Comparison of ENCODE assay signal across 8 cellular contexts in genomic region chr5:141040093-141040762, GRCh38. TPM values are rescaled to one million over a fixed set of nuclear protein-coding genes. Genes with fewer than 3 reads are reported as not detected.
DNase-seq lines count a peak whose midpoint lies in the region; ATAC-seq and TF ChIP-seq lines count a peak whose summit lies in the region.

No MANE protein-coding gene starts in this region.

- H3F3A ChIP-seq in GM23338 (replicated peaks; ENCODE audit: low read depth), result no peaks in the 10 kb centered on the region

- ATAC-seq in GM23338 (peak; percentile 90), GM19351 (IDR thresholded peaks at IDR 0.05; ENCODE audit: unreplicated experiment) (no peak), mucosa of descending colon (no peak)

- H2BK15ac ChIP-seq in mesenchymal stem cell (ENCODE audit: low read depth, poor library complexity, severe bottlenecking), result no peak overlapping the region

- no peaks in the 10 kb centered on the region for H3K9me3 Mint-ChIP-seq in GM23338

- no peak overlapping the region for H3K23ac ChIP-seq in mesenchymal stem cell (ENCODE audit: low read length in 2 of 2)

- no peak overlapping the region for H3K18ac ChIP-seq in mesenchymal stem cell (ENCODE audit: low read depth in 1 of 2, low read length in 2 of 2)

- H3K9me3 ChIP-seq in mesenchymal stem cell (ENCODE audit: control insufficient read depth, low read length) (peaks cover 2% of the 10 kb centered on the region), mucosa of descending colon (peaks cover 8% of the 10 kb centered on the region)

- peak overlapping the region; percentile 77 for H3K9ac ChIP-seq in mesenchymal stem cell (ENCODE audit: low read length)

- no peaks in the 10 kb centered on the region for H3K79me1 ChIP-seq in mesenchymal stem cell (replicated peaks; ENCODE audit: low read length, poor library complexity, severe bottlenecking)

- H3K4me3 Mint-ChIP-seq in GM23338, result no peak overlapping the region

- no peak overlapping the region for H3K27ac Mint-ChIP-seq in GM23338

- WGBS in mesenchymal stem cell, result 1% methylated on average over 23 of the region's 24 CpGs

- H3K4me3 ChIP-seq in GM23338 (peak overlapping the region; percentile 63), mesenchymal stem cell (ENCODE audit: insufficient read depth in 1 of 2, low read depth in 1 of 2, low read length in 2 of 2) (peak overlapping the region in 1 of 2 experiments; percentile 70), mucosa of descending colon (no peak overlapping the region)

- H3K4ac ChIP-seq in mesenchymal stem cell (ENCODE audit: low read depth in 1 of 2, low read length in 2 of 2), result no peak overlapping the region

- H2AFZ ChIP-seq in GM23338 (peak overlapping the region; percentile 1; the same call in 1 of the 2 replicates), mesenchymal stem cell (ENCODE audit: low read depth, low read length) (no peak overlapping the region)

- no peak overlapping the region for H2BK5ac ChIP-seq in mesenchymal stem cell (ENCODE audit: low read depth, low read length, poor library complexity, severe bottlenecking)

- H2AK5ac ChIP-seq in mesenchymal stem cell (ENCODE audit: low read length, severe bottlenecking), result no peak overlapping the region

- peak overlapping the region; percentile 39 for H4K91ac ChIP-seq in mesenchymal stem cell (ENCODE audit: low read length)

- H3K4me1 ChIP-seq in GM23338 (ENCODE audit: insufficient read depth), result peaks cover 25% of the 10 kb centered on the region
- H3K4me1 ChIP-seq in mesenchymal stem cell (ENCODE audit: control insufficient read depth, insufficient read depth, low read depth, low read length), result peaks cover 2% of the 10 kb centered on the region
- H3K4me1 ChIP-seq in mucosa of descending colon (ENCODE audit: low read depth), result no peaks in the 10 kb centered on the region

- DNase-seq in GM23338 (ENCODE audit: low spot score) (peak; percentile 92), NCI-H226 (peak; percentile 53), mesenchymal stem cell (peak; percentile 80), NK-92 (lab: John Stamatoyannopoulos, UW; ENCODE audit: unreplicated experiment) (no peak), mucosa of descending colon (no peak)
- DNase-seq in activated CD4-positive, alpha-beta T cell treated with anti-CD3 and anti-CD28 coated beads for 4 hours, result no peak

- H3K27ac ChIP-seq in GM23338 (ENCODE audit: low read depth), result peak overlapping the region; percentile 87
- H3K27ac ChIP-seq in cingulate gyrus (ENCODE audit: low read depth, low read length), result peak overlapping the region; percentile 98
- no peak overlapping the region for H3K27ac ChIP-seq in mesenchymal stem cell (ENCODE audit: low read length, poor library complexity, severe bottlenecking)

- no peaks in the 10 kb centered on the region for H4K20me1 ChIP-seq in GM23338 (replicated peaks; ENCODE audit: insufficient read depth)

- H2BK120ac ChIP-seq in mesenchymal stem cell (ENCODE audit: low read depth, low read length), result no peak overlapping the region

- no peak overlapping the region for H4K8ac ChIP-seq in mesenchymal stem cell (ENCODE audit: low read length)

- no peaks in the 10 kb centered on the region for H3K27me3 ChIP-seq in GM23338 (ENCODE audit: insufficient read depth)
- H3K27me3 ChIP-seq in mesenchymal stem cell (ENCODE audit: control insufficient read depth in 1 of 2, insufficient read depth in 1 of 2, low read length in 2 of 2), result no peaks in the 10 kb centered on the region

- H3K9me2 ChIP-seq in GM23338 (ENCODE audit: insufficient read depth), result no peaks in the 10 kb centered on the region

- peak overlapping the region; percentile 80 for H3K4me2 ChIP-seq in GM23338
- H3K4me2 ChIP-seq in mesenchymal stem cell (ENCODE audit: low read length, poor library complexity, severe bottlenecking), result peak overlapping the region; percentile 80

- H3K14ac ChIP-seq in mesenchymal stem cell (ENCODE audit: low read length in 2 of 2), result no peak overlapping the region

- no peak overlapping the region for H2BK12ac ChIP-seq in mesenchymal stem cell (ENCODE audit: low read length in 2 of 2)

- H3K36me3 ChIP-seq in GM23338 (ENCODE audit: insufficient read depth) (no peaks in the 10 kb centered on the region), mesenchymal stem cell (ENCODE audit: control insufficient read depth in 1 of 2, insufficient read depth in 2 of 2, low read depth in 1 of 2, low read length in 2 of 2) (no peaks in the 10 kb centered on the region), mucosa of descending colon (ENCODE audit: low read depth) (no peaks in the 10 kb centered on the region)

- intact Hi-C loops in mucosa of descending colon (cut with DNase I, micrococcal nuclease), result no loop called here

- H3K4me1 Mint-ChIP-seq in GM23338, result peaks cover 18% of the 10 kb centered on the region

- H3K27me3 Mint-ChIP-seq in GM23338 (ENCODE audit: insufficient read depth, low read depth, poor library complexity), result no peaks in the 10 kb centered on the region

- no peaks in the 10 kb centered on the region for H3K36me3 Mint-ChIP-seq in GM23338 (ENCODE audit: low read depth)

- TF ChIP-seq CTCF in GM23338 (conservative IDR thresholded peaks at IDR 0.05; ENCODE audit: low read depth in 2 of 2) (peak; percentile 81 to 89), mucosa of descending colon (IDR thresholded peaks at IDR 0.05) (no peak)

- no peaks in the 10 kb centered on the region for H3K79me2 ChIP-seq in GM23338 (replicated peaks; ENCODE audit: insufficient read depth)

TF ChIP-seq in GM23338, 12 proteins besides CTCF, POLR2A, EP300 and RAD21:
- TF ChIP-seq REST (IDR thresholded peaks at IDR 0.05; ENCODE audit: unreplicated experiment), result peak; percentile 16
- TF ChIP-seq EZH2phosphoT487 (IDR thresholded peaks at IDR 0.05; ENCODE audit: unreplicated experiment), result no peak
- TF ChIP-seq POLR2AphosphoS5 (IDR thresholded peaks at IDR 0.05; ENCODE audit: low read depth), result peak; percentile 27

RNA-seq across cellular contexts. Expression of gene PCDHB1, which starts 10.9 kb away (rescaled TPM):
- total RNA-seq in GM23338 (2014; rRNA removed; shearing (Covaris generic)), result 0.03 and 0.08 TPM in 2 replicates
- polyA plus RNA-seq in GM23338 (2016; fragmentation: Nextera tagmentation; extraction: Ambion mirVana), result 0.05 and 0.09 TPM in 2 replicates
- polyA plus RNA-seq in mesenchymal stem cell (2013, experiment 1 of 2), result under 0.01 TPM
- under 0.01 TPM for polyA plus RNA-seq in mesenchymal stem cell (2013, experiment 2 of 2)
- under 1 TPM in 1 of 3 donors, not detected in 2; 0.25 TPM for total RNA-seq in mucosa of descending colon

RNA-seq across cellular contexts. Expression of gene PCDHB2, which starts 54.2 kb away (rescaled TPM):
- total RNA-seq in GM23338 (2014; rRNA removed; shearing (Covaris generic)), result 28.6 and 34.2 TPM in 2 replicates
- 7.1 and 9.3 TPM in 2 replicates for polyA plus RNA-seq in GM23338 (2016; fragmentation: Nextera tagmentation; extraction: Ambion mirVana)
- 34.1 TPM for polyA plus RNA-seq in mesenchymal stem cell (2013, experiment 1 of 2)
- polyA plus RNA-seq in mesenchymal stem cell (2013, experiment 2 of 2), result 34.2 TPM
- 1 to 10 TPM in 2 of 3 donors, under 1 TPM in 1; 0.82 to 5.5 (median 1.1) TPM for total RNA-seq in mucosa of descending colon

Comparison
In these comparisons a context has a peak if more than half of its experiments do, and no peak if none do; other contexts are left out.
1. DNase-seq: peak in GM23338 (single experiment), NCI-H226 (single experiment) and mesenchymal stem cell (single experiment); none in NK-92 (single experiment), mucosa of descending colon (0 of 3) and activated CD4-positive, alpha-beta T cell treated with anti-CD3 and anti-CD28 coated beads for 4 hours (0 of 2).